In the genomic region with DNA sequence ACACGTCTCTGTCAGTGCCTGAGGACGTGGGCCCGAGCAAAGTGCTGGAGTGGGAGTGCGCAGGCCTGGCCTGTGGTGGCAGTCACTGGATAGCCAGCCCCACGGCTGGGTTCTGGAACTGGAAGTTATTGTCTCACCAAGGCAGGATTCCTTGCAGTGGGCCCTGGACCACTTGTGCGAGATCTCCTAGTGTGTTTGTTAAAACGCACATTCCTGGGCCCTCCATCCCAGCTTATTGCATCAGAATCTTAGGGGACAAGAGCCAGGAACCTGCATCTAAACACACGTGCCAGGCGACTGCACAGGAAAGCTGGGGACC, we compare ENCODE assay signal across 1 cellular context.
TF ChIP-seq lines count a peak whose summit lies in the region.

No MANE protein-coding gene starts in this region.

TF ChIP-seq in GM23338, 12 proteins besides CTCF, POLR2A, EP300 and RAD21 (continued from another document):
- no peak for TF ChIP-seq ZNF462 (CRISPR knock-in tag; IDR thresholded peaks at IDR 0.05)
